ENCODE assay signal across 24 cellular contexts in genomic region chr12:67873355-67873754, GRCh38.
DNase-seq lines count a peak whose midpoint lies in the region; ATAC-seq and FAIRE-seq lines count a peak whose summit lies in the region.
"Had no signal": no experiment of that assay in that cellular context is flagged by ENCODE, and none has a peak within 500 bp of the region (broad histone marks: within the 10 kb centered on the region; RNA-seq: fewer than 3 reads in every experiment).

No MANE protein-coding gene starts in this region.

- H3K9me3 ChIP-seq in SJCRH30 (replicated peaks): no peaks in the 10 kb centered on the region
- H3K9me3 ChIP-seq: BE2C, MG63 had no signal

- no peaks in the 10 kb centered on the region for H3K27me3 ChIP-seq in H7 (ENCODE audit: control insufficient read depth, insufficient read depth, low read length)
- no peaks in the 10 kb centered on the region for H3K27me3 ChIP-seq in SJCRH30
- H3K27me3 ChIP-seq: BE2C, MG63 had no signal

- no peak overlapping the region for H3K27ac ChIP-seq in SJCRH30
- H3K27ac ChIP-seq: PC-9 had no signal

- DNase-seq in GM18507 (ENCODE audit: extremely low spot score, insufficient read length, low read depth) (no peak), germinal center (ENCODE audit: low spot score) (peak; percentile 44), midbrain (lab: John Stamatoyannopoulos, UW) (no peak), H7 (no peak), SJCRH30 (no peak), AG08396 (ENCODE audit: low spot score) (no peak)
- DNase-seq: BE2C; CD8-positive, alpha-beta memory T cell; DND-41; KG1; MG63; NCI-H2029; NCI-H446; NCI-H524 treated with DMSO at 0.1 percent for 48 hours; NCI-H774; NK-92 treated with Interleukin-12 subunit alpha and Interleukin-12 subunit beta, amount 100 ng/mL, for 24 hours; PC-9; SW 1271 had no signal

- no peaks in the 10 kb centered on the region for H3K4me1 ChIP-seq in SJCRH30
- H3K4me1 ChIP-seq: BE2C had no signal

- peak; percentile 26 for FAIRE-seq in GM18507 (lab: Jason Lieb, UNC)
- FAIRE-seq: H1, HTR-8/SVneo had no signal

- H3K36me3 ChIP-seq in H7 (replicated peaks; ENCODE audit: control insufficient read depth, insufficient read depth, low read length) (no peaks in the 10 kb centered on the region), SJCRH30 (no peaks in the 10 kb centered on the region)
- H3K36me3 ChIP-seq: BE2C, MG63 had no signal

- ATAC-seq in GM21367 (IDR thresholded peaks at IDR 0.05; ENCODE audit: unreplicated experiment): peak; percentile 68
- peak; percentile 69 for ATAC-seq in HG03175 (IDR thresholded peaks at IDR 0.05; ENCODE audit: unreplicated experiment)
- ATAC-seq: HCT116, Right ventricle myocardium inferior had no signal

- H3K4me3 ChIP-seq in H7 (ENCODE audit: insufficient read depth, low read depth, low read length) (no peak overlapping the region), SJCRH30 (no peak overlapping the region)
- H3K4me3 ChIP-seq: MG63, PC-9 had no signal
